16 cellular contexts compared by ENCODE assay signal in genomic region chr12:132484183-132484890, GRCh38.
"Had no signal": no experiment of that assay in that cellular context is flagged by ENCODE, and none has a peak within 500 bp of the region (broad histone marks: within the 10 kb centered on the region; RNA-seq: fewer than 3 reads in every experiment).

No MANE protein-coding gene starts in this region.

- H3K27ac ChIP-seq: esophagus squamous epithelium, gastroesophageal sphincter, neutrophil, stomach, thoracic aorta, transverse colon had no signal

- H3K4me3 ChIP-seq: esophagus squamous epithelium, gastroesophageal sphincter, stomach, thoracic aorta, transverse colon had no signal

- H3K36me3 ChIP-seq: esophagus squamous epithelium, gastroesophageal sphincter, neutrophil, stomach, thoracic aorta, transverse colon had no signal

- ATAC-seq: gastroesophageal sphincter; naive thymus-derived CD4-positive, alpha-beta T cell had no signal

- H3K27me3 Mint-ChIP-seq: naive thymus-derived CD4-positive, alpha-beta T cell had no signal

- H3K27ac Mint-ChIP-seq: immature natural killer cell, nephron progenitor cell had no signal

- H3K9me3 ChIP-seq: esophagus squamous epithelium, gastroesophageal sphincter, neutrophil, stomach, thoracic aorta, transverse colon had no signal

- H3K27me3 ChIP-seq: transverse colon had no signal

- H3K36me3 Mint-ChIP-seq: immature natural killer cell; naive thymus-derived CD4-positive, alpha-beta T cell had no signal

- H3K9me3 Mint-ChIP-seq: immature natural killer cell, nephron progenitor cell had no signal

- DNase-seq: dermis blood vessel endothelial cell; esophagus squamous epithelium; foreskin fibroblast; immature natural killer cell; mammary epithelial cell; naive thymus-derived CD4-positive, alpha-beta T cell; nephron progenitor cell; small intestine; stimulated activated CD4-positive, alpha-beta T cell treated with anti-CD3 and anti-CD28 coated beads, Interleukin-12 subunit alpha, Interleukin-12 subunit beta, amount 100 ng/mL, for 4 hours; stimulated activated naive CD4-positive, alpha-beta T cell; stomach; substantia nigra; transverse colon had no signal

- H3K4me3 Mint-ChIP-seq: immature natural killer cell; naive thymus-derived CD4-positive, alpha-beta T cell; nephron progenitor cell had no signal
